ENCODE assay signal across 16 cellular contexts in the genomic region with DNA sequence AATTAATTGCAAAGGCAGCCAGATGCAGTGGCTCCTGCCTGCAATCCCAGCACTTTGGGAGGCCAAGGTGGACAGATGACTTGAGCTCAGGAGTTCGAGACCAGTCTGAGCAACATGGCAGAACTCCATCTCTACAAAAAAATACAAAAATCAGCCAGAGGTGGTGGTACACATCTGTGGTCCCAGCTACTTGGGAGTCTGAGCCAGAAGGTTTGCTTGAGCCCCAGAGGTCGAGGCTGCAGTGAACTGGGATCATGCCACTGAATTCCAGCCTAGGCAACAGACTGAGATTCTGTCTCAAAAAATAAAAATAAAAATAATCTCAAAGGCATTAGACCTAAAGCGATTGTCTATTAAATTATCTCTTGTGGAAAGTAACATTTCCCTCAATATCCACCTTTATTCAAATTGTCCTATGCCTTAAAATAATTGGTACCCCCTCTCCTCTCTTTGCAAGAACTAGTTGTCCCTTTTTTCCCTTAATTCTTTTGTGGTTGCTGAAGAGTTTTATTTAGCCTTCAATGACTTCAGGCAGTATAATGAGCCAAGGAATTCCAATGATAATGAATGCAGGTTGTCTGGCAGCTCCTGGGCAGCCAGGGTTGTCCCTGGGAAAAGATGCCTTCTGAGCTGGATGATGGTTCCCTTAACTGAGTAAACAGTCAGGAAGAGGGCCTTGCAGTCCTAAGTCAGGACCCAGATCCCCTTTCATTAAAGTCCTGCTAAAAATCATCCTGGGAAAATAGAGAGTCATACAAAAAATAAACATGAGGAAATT. TPM values are rescaled to one million over a fixed set of nuclear protein-coding genes. Genes with fewer than 3 reads are reported as not detected.
A peak's percentile ranks its signal among the peaks of the same experiment; 100 is the strongest.
DNase-seq lines count a peak whose midpoint lies in the region; ATAC-seq and TF ChIP-seq lines count a peak whose summit lies in the region.
"Had no signal": no experiment of that assay in that cellular context is flagged by ENCODE, and none has a peak within 500 bp of the region (broad histone marks: within the 10 kb centered on the region; RNA-seq: fewer than 3 reads in every experiment).

No MANE protein-coding gene starts in this region.

- in situ Hi-C loops in ACHN (cut with HindIII; ENCODE audit: low pct_ligation_motif_present, low pct_unique_long_range_greater_than_20kb, low sequenced_read_pairs), result no loop called here

- H3K27me3 ChIP-seq in mesendoderm (ENCODE audit: insufficient read depth, low read length, poor library complexity), result no peaks in the 10 kb centered on the region
- H3K27me3 ChIP-seq: uterus had no signal

- H4K5ac ChIP-seq in mesendoderm (ENCODE audit: low read length), result no peak overlapping the region

- no peak overlapping the region for H3K23ac ChIP-seq in mesendoderm (ENCODE audit: low read length)

- H3K9me3 Mint-ChIP-seq in WTC11, result no peaks in the 10 kb centered on the region
- H3K9me3 Mint-ChIP-seq: activated T-cell treated with anti-CD3 and anti-CD28 coated beads, Interleukin-2, amount 50 U/mL, for 24 hours had no signal

- no peak overlapping the region for H3K4me3 ChIP-seq in AG10803 (ENCODE audit: low read length)
- H3K4me3 ChIP-seq in mesendoderm (ENCODE audit: low read length), result no peak overlapping the region
- H3K4me3 ChIP-seq: uterus had no signal

- no peak overlapping the region for H2BK15ac ChIP-seq in mesendoderm (replicated peaks; ENCODE audit: low read depth)

- WGBS in mesendoderm (ENCODE audit: extremely low coverage, insufficient coverage, low lambda C conversion rate), result no CpG with 5 or more reads among the region's 3 CpGs

- H3K27ac ChIP-seq in mesendoderm (ENCODE audit: low read depth, low read length), result no peak overlapping the region
- H3K27ac ChIP-seq: parathyroid adenoma, uterus had no signal

- CTCF ChIA-PET in WTC11 (lab: Charles Lee), result no interaction called here

- H3K36me3 ChIP-seq in mesendoderm (ENCODE audit: control insufficient read depth, insufficient read depth, low read length), result no peaks in the 10 kb centered on the region
- H3K36me3 ChIP-seq: uterus had no signal

- H2BK5ac ChIP-seq in mesendoderm (ENCODE audit: low read length), result no peak overlapping the region

- POLR2A ChIA-PET in WTC11 (lab: Charles Lee), result no interaction called here

- no peaks in the 10 kb centered on the region for H3K79me1 ChIP-seq in mesendoderm (ENCODE audit: low read length)

- no peak overlapping the region for H3K18ac ChIP-seq in mesendoderm (ENCODE audit: low read length)

- H3K4me2 ChIP-seq in mesendoderm (ENCODE audit: low read length), result no peak overlapping the region

- no peaks in the 10 kb centered on the region for H3K27me3 Mint-ChIP-seq in WTC11 (ENCODE audit: low read depth)
- H3K27me3 Mint-ChIP-seq: activated naive CD8-positive, alpha-beta T cell; activated T-cell treated with anti-CD3 and anti-CD28 coated beads, Interleukin-2, amount 50 U/mL, for 24 hours; CD8-positive, alpha-beta memory T cell; stimulated activated naive B cell treated with anti-CD40 and anti-IgM and Interleukin-4, amounts not matched to agents 10 μg/mL and 1 μg/mL and 100 μg/mL, for 72 hours had no signal

- no peaks in the 10 kb centered on the region for H3K36me3 Mint-ChIP-seq in WTC11

- H3K9ac ChIP-seq in mesendoderm (ENCODE audit: low read length), result no peak overlapping the region
- H3K9ac ChIP-seq: parathyroid adenoma had no signal

- peaks cover 42% of the 10 kb centered on the region for H3K4me1 Mint-ChIP-seq in WTC11
- H3K4me1 Mint-ChIP-seq: CD8-positive, alpha-beta memory T cell; stimulated activated naive B cell treated with anti-CD40 and anti-IgM and Interleukin-4, amounts not matched to agents 10 μg/mL and 1 μg/mL and 100 μg/mL, for 72 hours had no signal

- H2AK5ac ChIP-seq in mesendoderm (ENCODE audit: low read length), result no peak overlapping the region

- peak; percentile 83 for ATAC-seq in WTC11
- ATAC-seq: stimulated activated naive B cell treated with anti-CD40 and anti-IgM and Interleukin-4, amounts not matched to agents 10 μg/mL and 1 μg/mL and 100 μg/mL, for 72 hours had no signal

- no peak overlapping the region for H2BK120ac ChIP-seq in mesendoderm (ENCODE audit: low read depth, low read length)

- no peak overlapping the region for H3K56ac ChIP-seq in mesendoderm (ENCODE audit: low read length)

- H4K8ac ChIP-seq in mesendoderm (ENCODE audit: low read depth, low read length), result no peak overlapping the region

- TF ChIP-seq CTCF in AG10803 (conservative IDR thresholded peaks at IDR 0.05; ENCODE audit: low read length), result no peak
- no peak for TF ChIP-seq CTCF in WTC11 (IDR thresholded peaks at IDR 0.05)

- H3K4me1 ChIP-seq in mesendoderm (ENCODE audit: control insufficient read depth, low read depth, low read length), result no peaks in the 10 kb centered on the region
- H3K4me1 ChIP-seq: parathyroid adenoma, uterus had no signal

- H3K4me3 Mint-ChIP-seq in WTC11, result no peak overlapping the region
- H3K4me3 Mint-ChIP-seq: activated naive CD8-positive, alpha-beta T cell; activated T-cell treated with anti-CD3 and anti-CD28 coated beads, Interleukin-2, amount 50 U/mL, for 24 hours; stimulated activated naive B cell treated with anti-CD40 and anti-IgM and Interleukin-4, amounts not matched to agents 10 μg/mL and 1 μg/mL and 100 μg/mL, for 72 hours had no signal

- H3K4ac ChIP-seq in mesendoderm (ENCODE audit: low read depth, low read length), result no peak overlapping the region

- peak overlapping the region; percentile 69 for H3K27ac Mint-ChIP-seq in WTC11
- H3K27ac Mint-ChIP-seq: activated naive CD8-positive, alpha-beta T cell; activated T-cell treated with anti-CD3 and anti-CD28 coated beads, Interleukin-2, amount 50 U/mL, for 24 hours; stimulated activated naive B cell treated with anti-CD40 and anti-IgM and Interleukin-4, amounts not matched to agents 10 μg/mL and 1 μg/mL and 100 μg/mL, for 72 hours had no signal

- DNase-seq in AG10803 (ENCODE audit: low read depth) (peak; percentile 18), WTC11 (ENCODE audit: low spot score) (no peak), globus pallidus (ENCODE audit: low spot score) (peak; percentile 47), mesendoderm (peak; percentile 57), epidermal melanocyte (ENCODE audit: insufficient read length, low spot score) (no peak), ACHN (no peak), NCI-H2107 treated with DMSO at 0.1 percent for 48 hours (lab: John Stamatoyannopoulos, UW; ENCODE audit: unreplicated experiment) (no peak)
- no peak for DNase-seq in stimulated activated CD4-positive, alpha-beta T cell treated with anti-CD3 and anti-CD28 coated beads, Interleukin-2, amount 100 ng/mL, for 48 hours
- DNase-seq: activated CD4-positive, alpha-beta T cell treated with anti-CD3 and anti-CD28 coated beads, Interleukin-2, amount 50 U/mL, for 48 hours; activated T-cell treated with anti-CD3 and anti-CD28 coated beads, Interleukin-2, amount 50 U/mL, for 24 hours; CD8-positive, alpha-beta memory T cell; NCI-H774; stimulated activated naive B cell treated with anti-CD40 and anti-IgM and Interleukin-4, amounts not matched to agents 10 μg/mL and 1 μg/mL and 100 μg/mL, for 72 hours; uterus had no signal

- no peaks in the 10 kb centered on the region for H3K79me2 ChIP-seq in mesendoderm (ENCODE audit: control insufficient read depth, insufficient read depth, low read length)
- H3K79me2 ChIP-seq: parathyroid adenoma had no signal

TF ChIP-seq in WTC11, 78 proteins besides CTCF, POLR2A, EP300 and RAD21 (continues in another document):
- TF ChIP-seq ZNF232 (CRISPR knock-in tag; IDR thresholded peaks at IDR 0.05), result no peak
- TF ChIP-seq ZNF121 (CRISPR knock-in tag; IDR thresholded peaks at IDR 0.05), result no peak
- TF ChIP-seq, protein P1, sequence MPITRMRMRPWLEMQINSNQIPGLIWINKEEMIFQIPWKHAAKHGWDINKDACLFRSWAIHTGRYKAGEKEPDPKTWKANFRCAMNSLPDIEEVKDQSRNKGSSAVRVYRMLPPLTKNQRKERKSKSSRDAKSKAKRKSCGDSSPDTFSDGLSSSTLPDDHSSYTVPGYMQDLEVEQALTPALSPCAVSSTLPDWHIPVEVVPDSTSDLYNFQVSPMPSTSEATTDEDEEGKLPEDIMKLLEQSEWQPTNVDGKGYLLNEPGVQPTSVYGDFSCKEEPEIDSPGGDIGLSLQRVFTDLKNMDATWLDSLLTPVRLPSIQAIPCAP (CRISPR knock-in tag; IDR thresholded peaks at IDR 0.05), result no peak
- TF ChIP-seq CBFB (CRISPR knock-in tag; IDR thresholded peaks at IDR 0.05; ENCODE audit: low read depth), result no peak
- no peak for TF ChIP-seq ZNF263 (CRISPR knock-in tag; IDR thresholded peaks at IDR 0.05; ENCODE audit: low read depth)
- TF ChIP-seq ZNF671 (CRISPR knock-in tag; IDR thresholded peaks at IDR 0.05), result no peak
- no peak for TF ChIP-seq ETV6 (CRISPR knock-in tag; IDR thresholded peaks at IDR 0.05)
- TF ChIP-seq, protein P2, sequence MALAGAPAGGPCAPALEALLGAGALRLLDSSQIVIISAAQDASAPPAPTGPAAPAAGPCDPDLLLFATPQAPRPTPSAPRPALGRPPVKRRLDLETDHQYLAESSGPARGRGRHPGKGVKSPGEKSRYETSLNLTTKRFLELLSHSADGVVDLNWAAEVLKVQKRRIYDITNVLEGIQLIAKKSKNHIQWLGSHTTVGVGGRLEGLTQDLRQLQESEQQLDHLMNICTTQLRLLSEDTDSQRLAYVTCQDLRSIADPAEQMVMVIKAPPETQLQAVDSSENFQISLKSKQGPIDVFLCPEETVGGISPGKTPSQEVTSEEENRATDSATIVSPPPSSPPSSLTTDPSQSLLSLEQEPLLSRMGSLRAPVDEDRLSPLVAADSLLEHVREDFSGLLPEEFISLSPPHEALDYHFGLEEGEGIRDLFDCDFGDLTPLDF (CRISPR knock-in tag; IDR thresholded peaks at IDR 0.05), result no peak
- TF ChIP-seq PRRX2 (CRISPR knock-in tag; IDR thresholded peaks at IDR 0.05), result no peak
- no peak for TF ChIP-seq ZNF396 (CRISPR knock-in tag; IDR thresholded peaks at IDR 0.05; ENCODE audit: borderline replicate concordance)
- TF ChIP-seq OVOL2 (CRISPR knock-in tag; IDR thresholded peaks at IDR 0.05; ENCODE audit: borderline replicate concordance), result no peak
- TF ChIP-seq IRF2 (CRISPR knock-in tag; IDR thresholded peaks at IDR 0.05; ENCODE audit: borderline replicate concordance, low read depth), result no peak

RNA-seq across cellular contexts. Expression of a gene that starts 32.2 kb away (rescaled TPM):
- 2.2 to 3.1 TPM (median 2.8 TPM) in 3 replicates for total RNA-seq in WTC11 (2021)
- polyA plus RNA-seq in mesendoderm (2013, experiment 1 of 2), result 4.9 TPM
- 4.4 TPM for polyA plus RNA-seq in mesendoderm (2013, experiment 2 of 2)
- polyA plus RNA-seq: CD8-positive, alpha-beta memory T cell had no signal

RNA-seq across cellular contexts. Expression of a gene that starts 40.7 kb away (rescaled TPM):
- 25.9 to 27.8 TPM (median 26.5 TPM) in 3 replicates for total RNA-seq in WTC11 (2021)
- 25.1 TPM for polyA plus RNA-seq in mesendoderm (2013, experiment 1 of 2)
- 25.3 TPM for polyA plus RNA-seq in mesendoderm (2013, experiment 2 of 2)

RNA-seq across cellular contexts. Expression of a gene that starts 40.8 kb away (rescaled TPM):
- 26.9 to 30.2 TPM (median 30.0 TPM) in 3 replicates for total RNA-seq in WTC11 (2021)
- polyA plus RNA-seq in mesendoderm (2013, experiment 1 of 2), result 20.5 TPM
- polyA plus RNA-seq in mesendoderm (2013, experiment 2 of 2), result 19.6 TPM

RNA-seq across cellular contexts. Expression of a gene that starts 60.0 kb away (rescaled TPM):
- 8.7 to 10.2 TPM (median 9.6 TPM) in 3 replicates for total RNA-seq in WTC11 (2021)
- 8.7 TPM for polyA plus RNA-seq in mesendoderm (2013, experiment 1 of 2)
- 14.8 TPM for polyA plus RNA-seq in mesendoderm (2013, experiment 2 of 2)

Comparison
In these comparisons a context has a peak if more than half of its experiments do, and no peak if none do; other contexts are left out.
1. DNase-seq: peak in AG10803 (single experiment), globus pallidus (single experiment) and mesendoderm (single experiment); none in WTC11 (single experiment), stimulated activated CD4-positive, alpha-beta T cell treated with anti-CD3 and anti-CD28 coated beads, Interleukin-2, amount 100 ng/mL, for 48 hours (0 of 2), epidermal melanocyte (single experiment), ACHN (single experiment) and NCI-H2107 treated with DMSO at 0.1 percent for 48 hours (single experiment).